Comparison of ENCODE assay signal across 8 cellular contexts in the genomic region with DNA sequence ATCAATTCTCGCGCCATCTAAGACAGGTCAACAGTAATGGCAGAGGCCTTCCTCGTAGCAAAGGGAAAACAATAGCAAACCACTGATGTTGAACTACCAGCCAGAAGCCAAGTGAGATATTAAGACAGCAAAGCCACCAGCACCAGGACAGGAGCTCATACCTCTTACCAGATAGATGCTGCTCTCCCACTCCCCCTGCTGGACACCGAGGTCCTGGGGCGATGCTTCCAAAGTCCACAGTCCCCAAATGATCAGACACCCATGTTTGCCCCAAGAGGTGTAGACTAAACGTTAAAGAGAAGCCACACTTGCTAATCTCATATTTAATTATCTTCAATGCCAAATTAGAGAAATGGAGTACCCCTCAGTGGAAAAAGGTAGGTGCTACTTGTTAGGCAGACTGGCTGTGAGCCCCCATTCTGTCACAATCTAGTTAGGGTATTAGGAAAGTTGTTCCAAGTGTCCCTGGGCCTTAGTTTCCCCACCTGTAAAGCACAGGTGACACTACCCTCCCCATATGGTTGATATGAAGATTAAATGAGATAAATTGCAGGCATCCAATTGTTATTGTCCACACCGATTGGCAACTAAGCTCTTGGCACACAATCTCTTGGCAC. TPM values are rescaled to one million over a fixed set of nuclear protein-coding genes. Genes with fewer than 3 reads are reported as not detected.
DNase-seq lines count a peak whose midpoint lies in the region; ATAC-seq and TF ChIP-seq lines count a peak whose summit lies in the region.

No MANE protein-coding gene starts in this region.

- H3K4me1 ChIP-seq in Caco-2 (peaks cover 60% of the 10 kb centered on the region), IMR-90 (ENCODE audit: control insufficient read depth, insufficient read depth, low read length) (peaks cover 9% of the 10 kb centered on the region), right atrium auricular region (no peaks in the 10 kb centered on the region)

- H4K20me1 ChIP-seq in IMR-90 (ENCODE audit: insufficient read depth, low read length): no peaks in the 10 kb centered on the region

- peaks cover 17% of the 10 kb centered on the region for H3K9me3 Mint-ChIP-seq in Caco-2 (ENCODE audit: unreplicated experiment)
- H3K9me3 Mint-ChIP-seq in activated naive CD4-positive, alpha-beta T cell treated with anti-CD3 and anti-CD28 coated beads, Interleukin-2, amount 50 U/mL, for 72 hours: no peaks in the 10 kb centered on the region

- H3K23ac ChIP-seq in IMR-90 (ENCODE audit: low read depth, low read length): peak overlapping the region; percentile 97; the same call in 1 of the 2 replicates

- TF ChIP-seq CTCF in Caco-2 (IDR thresholded peaks at IDR 0.05; ENCODE audit: insufficient read depth in 1 of 2, low read depth in 1 of 2, low read length in 1 of 2, severe bottlenecking in 1 of 2, unreplicated experiment in 1 of 2): peak; percentile 37 to 74
- TF ChIP-seq CTCF in IMR-90 (conservative IDR thresholded peaks at IDR 0.05; ENCODE audit: low read depth, low read length): peak; percentile 63
- TF ChIP-seq CTCF in right atrium auricular region (IDR thresholded peaks at IDR 0.05): peak; percentile 44 to 78

- H3K27me3 ChIP-seq in Caco-2 (replicated peaks; ENCODE audit: control insufficient read depth, insufficient read depth, low read length) (no peaks in the 10 kb centered on the region), IMR-90 (ENCODE audit: control insufficient read depth, insufficient read depth, low read length) (no peaks in the 10 kb centered on the region), right atrium auricular region (no peaks in the 10 kb centered on the region)

- H2AK5ac ChIP-seq in IMR-90 (ENCODE audit: low read depth, low read length): peak overlapping the region; percentile 99

- H3K14ac ChIP-seq in IMR-90 (replicated peaks; ENCODE audit: low read depth, low read length): peak overlapping the region; percentile 96

- BruUV-seq in Caco-2 (replicated peaks; lab: Mats Ljungman, UMichigan) (no TSS peak), IMR-90 (replicated peaks; lab: Mats Ljungman, UMichigan) (no TSS peak)

- H3K9me3 ChIP-seq in Caco-2 (0 out of 2 replicates have a peak, but pooled peaks cover 5% of the 10 kb centered on the region), IMR-90 (ENCODE audit: control insufficient read depth, insufficient read depth, low read length) (no peaks in the 10 kb centered on the region), right atrium auricular region (no peaks in the 10 kb centered on the region)

- H3K4ac ChIP-seq in IMR-90 (ENCODE audit: low read depth, low read length): peak overlapping the region; percentile 99

- intact Hi-C loops in Caco-2 (cut with micrococcal nuclease; ENCODE audit: unreplicated experiment): no loop called here
- intact Hi-C loops in IMR-90 (cut with micrococcal nuclease): no loop called here

- peak overlapping the region; percentile 95 to 97 for H4K8ac ChIP-seq in IMR-90 (ENCODE audit: low read depth in 2 of 2, low read length in 2 of 2)

- H2BK15ac ChIP-seq in IMR-90 (ENCODE audit: low read depth, low read length): peak overlapping the region; percentile 100

- dilution Hi-C loops in IMR-90 (cut with HindIII; ENCODE audit: low sequenced_read_pairs, unreplicated experiment): no loop called here

- POLR2A ChIA-PET in Caco-2 (lab: Charles Lee): no interaction called here
- POLR2A ChIA-PET in IMR-90 (lab: Charles Lee; ENCODE audit: unreplicated experiment): no interaction called here

- H3K27ac ChIP-seq in IMR-90 (ENCODE audit: insufficient read depth, low read length): peak overlapping the region; percentile 98
- no peak overlapping the region for H3K27ac ChIP-seq in right atrium auricular region

- peak; percentile 55 for TF ChIP-seq RAD21 in IMR-90 (IDR thresholded peaks at IDR 0.05; ENCODE audit: low read length)

- 87% methylated on average over 3 of the region's 7 CpGs; no CpG with 5 or more reads in 1 of the 2 experiments for WGBS in IMR-90 (ENCODE audit: extremely low coverage in 2 of 2, insufficient read length in 1 of 2), 2 experiments

- peak overlapping the region; percentile 39 for H3K4me3 Mint-ChIP-seq in Caco-2 (ENCODE audit: unreplicated experiment)

- H3K79me1 ChIP-seq in IMR-90 (ENCODE audit: low read depth in 1 of 2, low read length in 2 of 2): peaks cover 0 to 9% of the 10 kb centered on the region in 2 experiments; a peak in 1 of 4 replicates

- H3K56ac ChIP-seq in IMR-90 (ENCODE audit: extremely low read depth, insufficient read depth, low read length): peak overlapping the region; percentile 84; the same call in 1 of the 2 replicates

- H3K4me3 ChIP-seq in Caco-2 (ENCODE audit: low read depth, low read length) (no peak overlapping the region), IMR-90 (ENCODE audit: insufficient read depth, low read depth, low read length) (no peak overlapping the region), right atrium auricular region (no peak overlapping the region)

- peak overlapping the region; percentile 96; the same call in 1 of the 2 replicates for H3K18ac ChIP-seq in IMR-90 (ENCODE audit: low read depth, low read length)

- peak overlapping the region; percentile 35 for H2AFZ ChIP-seq in IMR-90 (replicated peaks; ENCODE audit: low read length, poor library complexity)

- no peak overlapping the region for H2AK9ac ChIP-seq in IMR-90 (replicated peaks; ENCODE audit: low read depth, low read length, poor library complexity)

- H4K91ac ChIP-seq in IMR-90 (ENCODE audit: insufficient read depth, low read depth, low read length): peak overlapping the region; percentile 99

- H2BK120ac ChIP-seq in IMR-90 (ENCODE audit: low read depth, low read length): peak overlapping the region; percentile 100

- CTCF ChIA-PET in Caco-2 (lab: Charles Lee) (interaction anchor here (0.6 to 1.2 kb wide), 9 partner anchors 23 to 303 kb away, joined by 3 to 7 read pairs (median 4); partner anchors contain the start of gene TOMM7), IMR-90 (lab: Yijun Ruan, JAX) (interaction anchor here (0.6 to 2.4 kb wide), 6 partner anchors 10 to 273 kb away, joined by 3 to 10 read pairs (median 6); partner anchors contain the start of gene IL6)

- H3K4me2 ChIP-seq in IMR-90 (ENCODE audit: low read depth, low read length): no peak overlapping the region

- in situ Hi-C loops in IMR-90 (cut with MboI; ENCODE audit: low sequenced_read_pairs): no loop called here

- peak overlapping the region; percentile 98 for H2BK5ac ChIP-seq in IMR-90 (ENCODE audit: low read depth, low read length, poor library complexity, severe bottlenecking)

- peak; percentile 84 for ATAC-seq in GM19438 (IDR thresholded peaks at IDR 0.05; ENCODE audit: low read depth, unreplicated experiment)
- peak; percentile 50; the same call in 1 of the 2 replicates for ATAC-seq in IMR-90 (ENCODE audit: low read depth)
- peak; percentile 81 to 87 for ATAC-seq in activated naive CD4-positive, alpha-beta T cell treated with anti-CD3 and anti-CD28 coated beads, Interleukin-2, amount 50 U/mL, for 72 hours
- no peak for ATAC-seq in GM18517 (IDR thresholded peaks at IDR 0.05; ENCODE audit: unreplicated experiment)

- H3K9me1 ChIP-seq in IMR-90 (ENCODE audit: insufficient read depth, low read length): peaks cover 16% of the 10 kb centered on the region

- TF ChIP-seq POLR2A in IMR-90 (IDR thresholded peaks at IDR 0.05; ENCODE audit: low read depth, low read length): no peak

- H3K27me3 Mint-ChIP-seq in Caco-2 (ENCODE audit: insufficient read depth, unreplicated experiment): no peaks in the 10 kb centered on the region

- peak overlapping the region; percentile 100 for H2BK20ac ChIP-seq in IMR-90 (ENCODE audit: low read depth, low read length)

- H3K4me1 Mint-ChIP-seq in Caco-2 (ENCODE audit: low read depth, unreplicated experiment): peaks cover 41% of the 10 kb centered on the region

- H3K9ac ChIP-seq in IMR-90 (ENCODE audit: low read depth, low read length): no peak overlapping the region

- no peaks in the 10 kb centered on the region for H3K36me3 Mint-ChIP-seq in Caco-2 (ENCODE audit: insufficient read depth, unreplicated experiment)
- no peaks in the 10 kb centered on the region for H3K36me3 Mint-ChIP-seq in activated naive CD4-positive, alpha-beta T cell treated with anti-CD3 and anti-CD28 coated beads, Interleukin-2, amount 50 U/mL, for 72 hours

- peak overlapping the region; percentile 89 for H3K27ac Mint-ChIP-seq in Caco-2 (ENCODE audit: unreplicated experiment)
- no peak overlapping the region for H3K27ac Mint-ChIP-seq in activated naive CD4-positive, alpha-beta T cell treated with anti-CD3 and anti-CD28 coated beads, Interleukin-2, amount 50 U/mL, for 72 hours

- H3K36me3 ChIP-seq in Caco-2 (ENCODE audit: control insufficient read depth, insufficient read depth, low read length): no peaks in the 10 kb centered on the region; the same call in 1 of the 2 replicates
- H3K36me3 ChIP-seq in IMR-90 (ENCODE audit: control insufficient read depth, insufficient read depth, low read length): no peaks in the 10 kb centered on the region
- H3K36me3 ChIP-seq in right atrium auricular region: no peaks in the 10 kb centered on the region

- DNase-seq in Caco-2 (peak; percentile 62 to 64), IMR-90 (peak; percentile 54), SKM-1 treated with dmso at 0.1 percent for 144 hours (lab: John Stamatoyannopoulos, UW; ENCODE audit: unreplicated experiment) (peak; percentile 61), right atrium auricular region (ENCODE audit: low spot score) (peak; percentile 68)
- DNase-seq in activated naive CD4-positive, alpha-beta T cell treated with anti-CD3 and anti-CD28 coated beads, Interleukin-2, amount 50 U/mL, for 72 hours (ENCODE audit: low spot score in 2 of 2): peak in 1 of 2 donors; percentile 79
- DNase-seq in stimulated activated CD4-positive, alpha-beta T cell treated with anti-CD3 and anti-CD28 coated beads, Interleukin-12 subunit alpha, Interleukin-12 subunit beta, amount 100 ng/mL, for 48 hours (ENCODE audit: low read depth in 2 of 3, low spot score in 1 of 3): peak; percentile 59 to 78 (median 70)

- H4K5ac ChIP-seq in IMR-90 (ENCODE audit: low read depth, low read length): peak overlapping the region; percentile 96; the same call in 1 of the 2 replicates

RNA-seq across cellular contexts. Expression of gene TOMM7, which starts 39.9 kb away (rescaled TPM):
- 192 and 220 TPM in 2 replicates for total RNA-seq in Caco-2 (2022)
- total RNA-seq in IMR-90 (2012; rRNA removed): 67.2 and 125 TPM in 2 replicates
- polyA plus RNA-seq in IMR-90 (2012; rRNA removed): 318 and 727 TPM in 2 replicates
- 103 and 199 TPM in 2 replicates for polyA plus RNA-seq in IMR-90 (2012; cell fraction: cytosol; rRNA removed)
- polyA plus RNA-seq in IMR-90 (2012; cell fraction: nucleus; rRNA removed; ENCODE audit: low replicate concordance): 17.0 and 112 TPM in 2 replicates
- 100 to 1,000 TPM; 270 to 281 TPM for total RNA-seq in activated naive CD4-positive, alpha-beta T cell treated with anti-CD3 and anti-CD28 coated beads, Interleukin-2, amount 50 U/mL, for 72 hours
- 100 to 1,000 TPM; 101 to 188 TPM for total RNA-seq in right atrium auricular region

RNA-seq across cellular contexts. Expression of gene IL6, which starts 55.7 kb away (rescaled TPM):
- not detected in 2 replicates for total RNA-seq in Caco-2 (2022)
- total RNA-seq in IMR-90 (2012; rRNA removed): 15.2 and 18.3 TPM in 2 replicates
- polyA plus RNA-seq in IMR-90 (2012; rRNA removed): 45.2 and 50.8 TPM in 2 replicates
- polyA plus RNA-seq in IMR-90 (2012; cell fraction: cytosol; rRNA removed): 52.3 and 73.8 TPM in 2 replicates
- 136 and 310 TPM in 2 replicates for polyA plus RNA-seq in IMR-90 (2012; cell fraction: nucleus; rRNA removed; ENCODE audit: low replicate concordance)
- total RNA-seq in activated naive CD4-positive, alpha-beta T cell treated with anti-CD3 and anti-CD28 coated beads, Interleukin-2, amount 50 U/mL, for 72 hours: not detected
- 10 to 100 TPM in 1 of 2 donors, 1 to 10 TPM in 1; 3.6 to 19.8 TPM for total RNA-seq in right atrium auricular region
